ENCODE assay signal across 8 cellular contexts in the genomic region with DNA sequence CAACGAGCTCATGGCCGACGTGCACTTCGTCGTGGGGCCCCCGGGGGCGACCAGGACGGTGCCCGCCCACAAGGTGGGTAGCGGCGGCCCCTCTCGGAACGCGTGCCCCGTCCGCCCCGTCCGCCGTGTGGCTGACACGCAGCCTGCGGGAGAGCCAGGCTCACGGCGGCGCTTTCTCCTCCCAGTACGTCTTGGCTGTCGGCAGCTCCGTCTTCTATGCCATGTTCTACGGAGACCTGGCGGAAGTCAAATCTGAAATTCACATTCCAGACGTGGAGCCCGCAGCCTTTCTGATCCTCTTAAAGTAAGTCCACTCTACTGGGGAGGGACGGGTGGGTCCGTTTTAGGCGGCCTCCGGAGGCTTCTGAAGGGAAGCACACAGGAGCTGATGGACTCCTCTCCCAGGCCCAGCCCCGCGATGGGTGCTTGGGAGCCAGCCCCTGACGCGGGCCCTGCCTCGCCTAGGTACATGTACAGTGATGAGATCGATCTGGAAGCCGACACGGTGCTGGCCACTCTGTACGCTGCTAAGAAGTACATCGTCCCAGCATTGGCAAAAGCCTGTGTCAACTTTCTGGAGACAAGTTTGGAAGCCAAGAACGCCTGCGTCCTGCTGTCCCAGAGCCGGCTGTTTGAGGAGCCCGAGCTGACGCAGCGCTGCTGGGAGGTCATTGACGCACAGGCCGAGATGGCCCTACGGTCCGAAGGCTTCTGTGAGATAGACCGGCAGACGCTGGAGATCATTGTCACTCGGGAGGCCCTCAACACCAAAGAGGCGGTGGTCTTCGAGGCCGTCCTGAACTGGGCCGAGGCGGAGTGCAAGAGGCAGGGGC. TPM values are rescaled to one million over a fixed set of nuclear protein-coding genes. Genes with fewer than 3 reads are reported as not detected.
DNase-seq lines count a peak whose midpoint lies in the region; ATAC-seq and TF ChIP-seq lines count a peak whose summit lies in the region.

No MANE protein-coding gene starts in this region.

- H3K27ac ChIP-seq in GM23248 = peak overlapping the region; percentile 79
- H3K27ac ChIP-seq in WERI-Rb-1 = peak overlapping the region; percentile 79
- peak overlapping the region; percentile 57 for H3K27ac ChIP-seq in foreskin keratinocyte

- H2AFZ ChIP-seq in GM23248 = no peak overlapping the region

- WGBS in GM23248 (ENCODE audit: low coverage in 1 of 2, low lambda C conversion rate in 2 of 2, missing lambda C conversion rate in 2 of 2), 2 experiments = 40 to 41% methylated on average over 55 to 57 of the region's 63 CpGs

- H3K4me3 ChIP-seq in GM23248 (peak overlapping the region; percentile 78), WERI-Rb-1 (ENCODE audit: low read depth, low read length) (peak overlapping the region; percentile 51), retinal pigment epithelial cell (ENCODE audit: low read length) (peak overlapping the region; percentile 43)

- H3K27me3 ChIP-seq in GM23248 (replicated peaks; ENCODE audit: insufficient read depth) (no peaks in the 10 kb centered on the region), WERI-Rb-1 (ENCODE audit: insufficient read depth, low read depth, severe bottlenecking) (no peaks in the 10 kb centered on the region), foreskin keratinocyte (no peaks in the 10 kb centered on the region)

- H3K4me1 ChIP-seq in GM23248 (ENCODE audit: insufficient read depth) (peaks cover 7% of the 10 kb centered on the region; the same call in 1 of the 2 replicates), foreskin keratinocyte (no peaks in the 10 kb centered on the region)

- DNase-seq in GM23248 (peak; percentile 67), WERI-Rb-1 (peak; percentile 48), foreskin keratinocyte (peak in 1 of 2 donors; percentile 32), retinal pigment epithelial cell (ENCODE audit: low read depth) (peak; percentile 22), SK-N-DZ (ENCODE audit: low spot score) (no peak)
- no peak for DNase-seq in stimulated activated CD8-positive, alpha-beta memory T cell treated with anti-CD3 and anti-CD28 coated beads, Interleukin-4, amount 100 ng/mL, for 48 hours
- DNase-seq in stimulated activated CD4-positive, alpha-beta T cell treated with anti-CD3 and anti-CD28 coated beads, Interleukin-2, amount 100 ng/mL, for 48 hours = no peak

- TF ChIP-seq CTCF in WERI-Rb-1 (IDR thresholded peaks at IDR 0.05; ENCODE audit: low read depth, low read length) = no peak
- TF ChIP-seq CTCF in foreskin keratinocyte (conservative IDR thresholded peaks at IDR 0.05) = no peak
- no peak for TF ChIP-seq CTCF in retinal pigment epithelial cell (conservative IDR thresholded peaks at IDR 0.05; ENCODE audit: low read depth, low read length)

- no peaks in the 10 kb centered on the region for H3F3A ChIP-seq in GM23248 (ENCODE audit: insufficient read depth)

- peak overlapping the region; percentile 84 for H3K9ac ChIP-seq in GM23248

- ATAC-seq in foreskin keratinocyte (peak; percentile 31), HG03520 (IDR thresholded peaks at IDR 0.05; ENCODE audit: unreplicated experiment) (no peak)

- peak overlapping the region; percentile 69 for H3K4me2 ChIP-seq in GM23248 (ENCODE audit: unreplicated experiment)

- H3K9me3 ChIP-seq in GM23248 (ENCODE audit: low read depth) (no peaks in the 10 kb centered on the region), WERI-Rb-1 (ENCODE audit: severe bottlenecking) (no peaks in the 10 kb centered on the region)

- no peaks in the 10 kb centered on the region for H3K9me2 ChIP-seq in GM23248 (ENCODE audit: insufficient read depth)

- peaks cover 9% of the 10 kb centered on the region; the same call in 1 of the 2 replicates for H3K36me3 ChIP-seq in GM23248 (ENCODE audit: low read depth)
- H3K36me3 ChIP-seq in WERI-Rb-1 = peaks cover 58% of the 10 kb centered on the region

- no peaks in the 10 kb centered on the region; the same call in 1 of the 2 replicates for H4K20me1 ChIP-seq in GM23248 (ENCODE audit: insufficient read depth)

- in situ Hi-C loops in GM23248 (cut with MboI) = no loop called here

- H3K79me2 ChIP-seq in GM23248 (ENCODE audit: insufficient read depth) = peaks cover 50% of the 10 kb centered on the region

RNA-seq across cellular contexts. Expression of a gene that starts 1.1 kb away (rescaled TPM):
- 74.9 and 77.5 TPM in 2 replicates for total RNA-seq in GM23248 (2014; rRNA removed; shearing (Covaris generic))
- 5.3 and 5.9 TPM in 2 replicates for polyA plus RNA-seq in GM23248 (2016; fragmentation: Nextera tagmentation; extraction: Ambion mirVana)
- 51.3 and 56.3 TPM in 2 replicates for total RNA-seq in foreskin keratinocyte
- 62.0 and 64.0 TPM in 2 replicates for polyA plus RNA-seq in foreskin keratinocyte
- polyA plus RNA-seq in SK-N-DZ (2014; cell fraction: cytosol; rRNA removed) = 16.6 and 23.0 TPM in 2 replicates
- 31.2 and 39.8 TPM in 2 replicates for polyA plus RNA-seq in SK-N-DZ (2014; cell fraction: nucleus; rRNA removed)

RNA-seq across cellular contexts. Expression of a gene that starts 51.4 kb away (rescaled TPM):
- 27.0 and 47.8 TPM in 2 replicates for total RNA-seq in GM23248 (2014; rRNA removed; shearing (Covaris generic))
- polyA plus RNA-seq in GM23248 (2016; fragmentation: Nextera tagmentation; extraction: Ambion mirVana) (10.5 and 11.0 TPM in 2 replicates), foreskin keratinocyte (13.8 and 15.3 TPM in 2 replicates)
- 17.5 and 18.5 TPM in 2 replicates for total RNA-seq in foreskin keratinocyte
- polyA plus RNA-seq in SK-N-DZ (2014; cell fraction: cytosol; rRNA removed) = 19.0 and 21.0 TPM in 2 replicates
- 39.7 and 48.3 TPM in 2 replicates for polyA plus RNA-seq in SK-N-DZ (2014; cell fraction: nucleus; rRNA removed)

Comparison
In these comparisons a context has a peak if more than half of its experiments do, and no peak if none do; other contexts are left out.
1. DNase-seq: peak in GM23248 (single experiment), WERI-Rb-1 (single experiment) and retinal pigment epithelial cell (single experiment); none in stimulated activated CD8-positive, alpha-beta memory T cell treated with anti-CD3 and anti-CD28 coated beads, Interleukin-4, amount 100 ng/mL, for 48 hours (single experiment), stimulated activated CD4-positive, alpha-beta T cell treated with anti-CD3 and anti-CD28 coated beads, Interleukin-2, amount 100 ng/mL, for 48 hours (0 of 2) and SK-N-DZ (single experiment).
2. Peak in every context shown above with its lines, with median percentiles within 50 percentile points of each other: H3K27ac ChIP-seq and H3K4me3 ChIP-seq.